ENCODE assay signal across 1 cellular context in the genomic region with DNA sequence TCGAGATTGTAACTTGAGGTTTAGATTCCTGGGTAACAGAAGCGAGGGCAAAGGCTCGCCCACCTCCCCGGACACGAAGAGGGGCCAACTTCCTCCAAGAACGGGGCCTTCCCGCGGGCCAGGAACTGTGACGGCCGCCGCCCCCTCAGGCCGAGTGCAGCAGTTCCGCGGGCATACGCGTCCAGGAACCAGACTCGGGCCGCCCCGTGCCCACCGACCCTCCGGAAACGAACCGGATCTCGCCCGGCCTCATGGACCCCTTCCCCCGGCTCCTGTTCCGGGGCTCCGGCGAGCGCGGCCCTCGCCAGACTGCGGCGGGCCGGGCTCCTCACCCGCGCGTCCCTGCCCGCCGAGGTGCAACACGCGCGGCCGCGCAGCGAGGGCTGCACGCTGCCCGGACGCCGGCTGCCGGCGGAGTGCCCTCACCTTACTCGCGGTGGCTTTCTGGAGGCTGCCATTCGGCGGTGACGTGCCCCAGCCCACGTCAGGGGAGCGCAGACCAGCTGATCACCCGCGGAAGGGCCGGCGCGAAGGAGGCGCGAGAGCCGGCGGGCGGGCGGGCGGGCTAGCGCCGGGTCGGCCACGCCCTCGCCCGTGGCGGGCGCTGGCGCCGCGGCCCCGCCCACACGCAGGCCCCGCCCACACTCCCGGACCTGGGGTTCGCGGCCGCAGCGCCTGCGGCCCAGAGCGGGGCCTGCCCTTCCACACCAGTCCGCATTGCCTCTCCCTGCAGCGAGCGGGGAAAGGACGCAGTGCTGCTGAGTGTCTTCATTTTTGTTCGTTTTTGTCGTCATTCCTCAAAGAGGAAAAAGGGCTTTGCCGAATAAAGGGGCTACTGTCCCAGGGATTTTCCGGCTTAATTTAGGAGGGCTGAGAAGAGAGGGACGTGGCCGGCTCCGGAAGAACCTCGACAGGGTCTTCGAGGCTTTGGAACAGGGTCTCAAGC.
TF ChIP-seq lines count a peak whose summit lies in the region.

Gene XPNPEP1, minus strand, starts transcription at position 536 of the 946 bp plus-strand sequence. Its CDS starts 78 bp downstream, at position 458.

TF ChIP-seq in K562, 482 proteins besides CTCF, POLR2A, EP300 and RAD21 (continued from another document and continues in another):
- TF ChIP-seq ZBTB40 (IDR thresholded peaks at IDR 0.05) = 0 out of 2 replicates have a peak, but pooled peaks have one; percentile 11
- TF ChIP-seq ZBTB40 (CRISPR knock-in tag; IDR thresholded peaks at IDR 0.05) = no peak
- no peak for TF ChIP-seq TCFL5 (CRISPR knock-in tag; conservative IDR thresholded peaks at IDR 0.05)
- TF ChIP-seq SMAD1 (IDR thresholded peaks at IDR 0.05; ENCODE audit: low read depth, low read length, partially characterized antibody) = no peak
- TF ChIP-seq ZBTB12 (CRISPR knock-in tag; IDR thresholded peaks at IDR 0.05) = peak; percentile 44
- TF ChIP-seq RFX7 (CRISPR knock-in tag; IDR thresholded peaks at IDR 0.05) = no peak
- TF ChIP-seq, protein P1, sequence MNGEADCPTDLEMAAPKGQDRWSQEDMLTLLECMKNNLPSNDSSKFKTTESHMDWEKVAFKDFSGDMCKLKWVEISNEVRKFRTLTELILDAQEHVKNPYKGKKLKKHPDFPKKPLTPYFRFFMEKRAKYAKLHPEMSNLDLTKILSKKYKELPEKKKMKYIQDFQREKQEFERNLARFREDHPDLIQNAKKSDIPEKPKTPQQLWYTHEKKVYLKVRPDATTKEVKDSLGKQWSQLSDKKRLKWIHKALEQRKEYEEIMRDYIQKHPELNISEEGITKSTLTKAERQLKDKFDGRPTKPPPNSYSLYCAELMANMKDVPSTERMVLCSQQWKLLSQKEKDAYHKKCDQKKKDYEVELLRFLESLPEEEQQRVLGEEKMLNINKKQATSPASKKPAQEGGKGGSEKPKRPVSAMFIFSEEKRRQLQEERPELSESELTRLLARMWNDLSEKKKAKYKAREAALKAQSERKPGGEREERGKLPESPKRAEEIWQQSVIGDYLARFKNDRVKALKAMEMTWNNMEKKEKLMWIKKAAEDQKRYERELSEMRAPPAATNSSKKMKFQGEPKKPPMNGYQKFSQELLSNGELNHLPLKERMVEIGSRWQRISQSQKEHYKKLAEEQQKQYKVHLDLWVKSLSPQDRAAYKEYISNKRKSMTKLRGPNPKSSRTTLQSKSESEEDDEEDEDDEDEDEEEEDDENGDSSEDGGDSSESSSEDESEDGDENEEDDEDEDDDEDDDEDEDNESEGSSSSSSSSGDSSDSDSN (IDR thresholded peaks at IDR 0.05; ENCODE audit: borderline replicate concordance in 1 of 2, low read depth in 2 of 2, low read length in 2 of 2) = no peak
- TF ChIP-seq, protein P2, sequence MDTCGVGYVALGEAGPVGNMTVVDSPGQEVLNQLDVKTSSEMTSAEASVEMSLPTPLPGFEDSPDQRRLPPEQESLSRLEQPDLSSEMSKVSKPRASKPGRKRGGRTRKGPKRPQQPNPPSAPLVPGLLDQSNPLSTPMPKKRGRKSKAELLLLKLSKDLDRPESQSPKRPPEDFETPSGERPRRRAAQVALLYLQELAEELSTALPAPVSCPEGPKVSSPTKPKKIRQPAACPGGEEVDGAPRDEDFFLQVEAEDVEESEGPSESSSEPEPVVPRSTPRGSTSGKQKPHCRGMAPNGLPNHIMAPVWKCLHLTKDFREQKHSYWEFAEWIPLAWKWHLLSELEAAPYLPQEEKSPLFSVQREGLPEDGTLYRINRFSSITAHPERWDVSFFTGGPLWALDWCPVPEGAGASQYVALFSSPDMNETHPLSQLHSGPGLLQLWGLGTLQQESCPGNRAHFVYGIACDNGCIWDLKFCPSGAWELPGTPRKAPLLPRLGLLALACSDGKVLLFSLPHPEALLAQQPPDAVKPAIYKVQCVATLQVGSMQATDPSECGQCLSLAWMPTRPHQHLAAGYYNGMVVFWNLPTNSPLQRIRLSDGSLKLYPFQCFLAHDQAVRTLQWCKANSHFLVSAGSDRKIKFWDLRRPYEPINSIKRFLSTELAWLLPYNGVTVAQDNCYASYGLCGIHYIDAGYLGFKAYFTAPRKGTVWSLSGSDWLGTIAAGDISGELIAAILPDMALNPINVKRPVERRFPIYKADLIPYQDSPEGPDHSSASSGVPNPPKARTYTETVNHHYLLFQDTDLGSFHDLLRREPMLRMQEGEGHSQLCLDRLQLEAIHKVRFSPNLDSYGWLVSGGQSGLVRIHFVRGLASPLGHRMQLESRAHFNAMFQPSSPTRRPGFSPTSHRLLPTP (IDR thresholded peaks at IDR 0.05; ENCODE audit: borderline replicate concordance, extremely low read depth, insufficient read length) = no peak
- TF ChIP-seq HMG20B (CRISPR knock-in tag; IDR thresholded peaks at IDR 0.05) = no peak
- TF ChIP-seq MEF2D (tag; conservative IDR thresholded peaks at IDR 0.05; ENCODE audit: low read depth) = no peak
- no peak for TF ChIP-seq ZNF146 (CRISPR knock-in tag; IDR thresholded peaks at IDR 0.05; ENCODE audit: unreplicated experiment)
- no peak for TF ChIP-seq TBL1XR1 (IDR thresholded peaks at IDR 0.05; ENCODE audit: low read length in 2 of 2)
- no peak for TF ChIP-seq ESRRA (IDR thresholded peaks at IDR 0.05; ENCODE audit: borderline replicate concordance, low read depth)
- TF ChIP-seq PML (IDR thresholded peaks at IDR 0.05; ENCODE audit: low read length) = no peak; the same call in 1 of the 2 replicates
- peak; percentile 91 for TF ChIP-seq CREM (IDR thresholded peaks at IDR 0.05; ENCODE audit: low read depth)
- no peak for TF ChIP-seq FOXJ3 (CRISPR knock-in tag; IDR thresholded peaks at IDR 0.05)
- no peak for TF ChIP-seq HEY1 (CRISPR knock-in tag; IDR thresholded peaks at IDR 0.05; ENCODE audit: borderline replicate concordance)
- TF ChIP-seq, protein P3, sequence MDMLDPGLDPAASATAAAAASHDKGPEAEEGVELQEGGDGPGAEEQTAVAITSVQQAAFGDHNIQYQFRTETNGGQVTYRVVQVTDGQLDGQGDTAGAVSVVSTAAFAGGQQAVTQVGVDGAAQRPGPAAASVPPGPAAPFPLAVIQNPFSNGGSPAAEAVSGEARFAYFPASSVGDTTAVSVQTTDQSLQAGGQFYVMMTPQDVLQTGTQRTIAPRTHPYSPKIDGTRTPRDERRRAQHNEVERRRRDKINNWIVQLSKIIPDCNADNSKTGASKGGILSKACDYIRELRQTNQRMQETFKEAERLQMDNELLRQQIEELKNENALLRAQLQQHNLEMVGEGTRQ (CRISPR knock-in tag; IDR thresholded peaks at IDR 0.05) = peak; percentile 38
- TF ChIP-seq MAFG (tag; conservative IDR thresholded peaks at IDR 0.05) = no peak
- TF ChIP-seq ZBTB49 (CRISPR knock-in tag; IDR thresholded peaks at IDR 0.05; ENCODE audit: borderline replicate concordance) = no peak
- peak; percentile 40; the same call in 1 of the 2 replicates for TF ChIP-seq MYC (IDR thresholded peaks at IDR 0.05; ENCODE audit: low read depth, low read length)
- no peak for TF ChIP-seq MYC (CRISPR knock-in tag; IDR thresholded peaks at IDR 0.05; ENCODE audit: borderline replicate concordance, low read depth)
- TF ChIP-seq, protein P4, sequence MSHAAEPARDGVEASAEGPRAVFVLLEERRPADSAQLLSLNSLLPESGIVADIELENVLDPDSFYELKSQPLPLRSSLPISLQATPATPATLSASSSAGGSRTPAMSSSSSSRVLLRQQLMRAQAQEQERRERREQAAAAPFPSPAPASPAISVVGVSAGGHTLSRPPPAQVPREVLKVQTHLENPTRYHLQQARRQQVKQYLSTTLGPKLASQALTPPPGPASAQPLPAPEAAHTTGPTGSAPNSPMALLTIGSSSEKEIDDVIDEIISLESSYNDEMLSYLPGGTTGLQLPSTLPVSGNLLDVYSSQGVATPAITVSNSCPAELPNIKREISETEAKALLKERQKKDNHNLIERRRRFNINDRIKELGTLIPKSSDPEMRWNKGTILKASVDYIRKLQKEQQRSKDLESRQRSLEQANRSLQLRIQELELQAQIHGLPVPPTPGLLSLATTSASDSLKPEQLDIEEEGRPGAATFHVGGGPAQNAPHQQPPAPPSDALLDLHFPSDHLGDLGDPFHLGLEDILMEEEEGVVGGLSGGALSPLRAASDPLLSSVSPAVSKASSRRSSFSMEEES (CRISPR knock-in tag; IDR thresholded peaks at IDR 0.05) = no peak
- TF ChIP-seq, protein P5, sequence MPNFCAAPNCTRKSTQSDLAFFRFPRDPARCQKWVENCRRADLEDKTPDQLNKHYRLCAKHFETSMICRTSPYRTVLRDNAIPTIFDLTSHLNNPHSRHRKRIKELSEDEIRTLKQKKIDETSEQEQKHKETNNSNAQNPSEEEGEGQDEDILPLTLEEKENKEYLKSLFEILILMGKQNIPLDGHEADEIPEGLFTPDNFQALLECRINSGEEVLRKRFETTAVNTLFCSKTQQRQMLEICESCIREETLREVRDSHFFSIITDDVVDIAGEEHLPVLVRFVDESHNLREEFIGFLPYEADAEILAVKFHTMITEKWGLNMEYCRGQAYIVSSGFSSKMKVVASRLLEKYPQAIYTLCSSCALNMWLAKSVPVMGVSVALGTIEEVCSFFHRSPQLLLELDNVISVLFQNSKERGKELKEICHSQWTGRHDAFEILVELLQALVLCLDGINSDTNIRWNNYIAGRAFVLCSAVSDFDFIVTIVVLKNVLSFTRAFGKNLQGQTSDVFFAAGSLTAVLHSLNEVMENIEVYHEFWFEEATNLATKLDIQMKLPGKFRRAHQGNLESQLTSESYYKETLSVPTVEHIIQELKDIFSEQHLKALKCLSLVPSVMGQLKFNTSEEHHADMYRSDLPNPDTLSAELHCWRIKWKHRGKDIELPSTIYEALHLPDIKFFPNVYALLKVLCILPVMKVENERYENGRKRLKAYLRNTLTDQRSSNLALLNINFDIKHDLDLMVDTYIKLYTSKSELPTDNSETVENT (CRISPR knock-in tag; IDR thresholded peaks at IDR 0.05) = no peak
